Comparison of ENCODE assay signal across 1 cellular context in the genomic region with DNA sequence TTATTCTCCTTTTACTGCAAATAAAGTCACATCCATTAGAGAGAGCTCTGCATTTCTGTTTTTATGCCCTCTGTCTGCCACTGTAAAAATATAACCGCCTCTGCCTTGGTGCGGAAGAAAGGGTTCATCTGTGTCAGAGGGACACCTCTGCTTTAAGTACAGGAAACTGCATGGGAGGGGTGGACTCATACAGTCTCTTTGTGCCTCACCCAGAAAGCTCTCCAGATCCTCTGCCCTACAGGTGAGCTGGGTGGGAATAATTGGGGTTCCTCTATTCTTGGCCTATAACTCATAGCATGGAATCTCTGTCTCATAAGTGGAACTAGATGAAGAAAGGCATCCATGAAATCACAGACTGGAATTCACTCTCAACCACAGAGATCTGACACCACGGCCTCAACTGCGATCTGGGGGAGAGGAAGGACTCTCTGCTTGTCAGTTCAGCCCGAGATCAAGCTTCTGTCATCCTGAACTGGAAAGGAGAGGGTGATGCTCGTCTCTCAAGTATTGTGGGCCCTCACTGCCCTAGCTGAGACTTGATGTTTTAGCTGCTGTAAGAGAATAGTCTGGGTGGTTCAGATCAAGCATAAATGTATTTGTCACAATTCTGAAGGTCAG.
TF ChIP-seq lines count a peak whose summit lies in the region.

No MANE protein-coding gene starts in this region.

TF ChIP-seq in GM23338, 12 proteins besides CTCF, POLR2A, EP300 and RAD21 (continued from another document):
- TF ChIP-seq ZNF462 (CRISPR knock-in tag; IDR thresholded peaks at IDR 0.05) (no peak), EZH2phosphoT487 (IDR thresholded peaks at IDR 0.05; ENCODE audit: unreplicated experiment) (no peak), JUNB (IDR thresholded peaks at IDR 0.05; ENCODE audit: unreplicated experiment) (no peak), NANOG (IDR thresholded peaks at IDR 0.05; ENCODE audit: borderline replicate concordance) (no peak), CREB1 (CRISPR knock-in tag; IDR thresholded peaks at IDR 0.05; ENCODE audit: low read depth) (no peak), EZH2 (IDR thresholded peaks at IDR 0.05; ENCODE audit: low read depth, unreplicated experiment) (no peak)
- TF ChIP-seq, protein P1, sequence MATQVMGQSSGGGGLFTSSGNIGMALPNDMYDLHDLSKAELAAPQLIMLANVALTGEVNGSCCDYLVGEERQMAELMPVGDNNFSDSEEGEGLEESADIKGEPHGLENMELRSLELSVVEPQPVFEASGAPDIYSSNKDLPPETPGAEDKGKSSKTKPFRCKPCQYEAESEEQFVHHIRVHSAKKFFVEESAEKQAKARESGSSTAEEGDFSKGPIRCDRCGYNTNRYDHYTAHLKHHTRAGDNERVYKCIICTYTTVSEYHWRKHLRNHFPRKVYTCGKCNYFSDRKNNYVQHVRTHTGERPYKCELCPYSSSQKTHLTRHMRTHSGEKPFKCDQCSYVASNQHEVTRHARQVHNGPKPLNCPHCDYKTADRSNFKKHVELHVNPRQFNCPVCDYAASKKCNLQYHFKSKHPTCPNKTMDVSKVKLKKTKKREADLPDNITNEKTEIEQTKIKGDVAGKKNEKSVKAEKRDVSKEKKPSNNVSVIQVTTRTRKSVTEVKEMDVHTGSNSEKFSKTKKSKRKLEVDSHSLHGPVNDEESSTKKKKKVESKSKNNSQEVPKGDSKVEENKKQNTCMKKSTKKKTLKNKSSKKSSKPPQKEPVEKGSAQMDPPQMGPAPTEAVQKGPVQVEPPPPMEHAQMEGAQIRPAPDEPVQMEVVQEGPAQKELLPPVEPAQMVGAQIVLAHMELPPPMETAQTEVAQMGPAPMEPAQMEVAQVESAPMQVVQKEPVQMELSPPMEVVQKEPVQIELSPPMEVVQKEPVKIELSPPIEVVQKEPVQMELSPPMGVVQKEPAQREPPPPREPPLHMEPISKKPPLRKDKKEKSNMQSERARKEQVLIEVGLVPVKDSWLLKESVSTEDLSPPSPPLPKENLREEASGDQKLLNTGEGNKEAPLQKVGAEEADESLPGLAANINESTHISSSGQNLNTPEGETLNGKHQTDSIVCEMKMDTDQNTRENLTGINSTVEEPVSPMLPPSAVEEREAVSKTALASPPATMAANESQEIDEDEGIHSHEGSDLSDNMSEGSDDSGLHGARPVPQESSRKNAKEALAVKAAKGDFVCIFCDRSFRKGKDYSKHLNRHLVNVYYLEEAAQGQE (IDR thresholded peaks at IDR 0.05; ENCODE audit: unreplicated experiment), result no peak
- TF ChIP-seq, protein P2, sequence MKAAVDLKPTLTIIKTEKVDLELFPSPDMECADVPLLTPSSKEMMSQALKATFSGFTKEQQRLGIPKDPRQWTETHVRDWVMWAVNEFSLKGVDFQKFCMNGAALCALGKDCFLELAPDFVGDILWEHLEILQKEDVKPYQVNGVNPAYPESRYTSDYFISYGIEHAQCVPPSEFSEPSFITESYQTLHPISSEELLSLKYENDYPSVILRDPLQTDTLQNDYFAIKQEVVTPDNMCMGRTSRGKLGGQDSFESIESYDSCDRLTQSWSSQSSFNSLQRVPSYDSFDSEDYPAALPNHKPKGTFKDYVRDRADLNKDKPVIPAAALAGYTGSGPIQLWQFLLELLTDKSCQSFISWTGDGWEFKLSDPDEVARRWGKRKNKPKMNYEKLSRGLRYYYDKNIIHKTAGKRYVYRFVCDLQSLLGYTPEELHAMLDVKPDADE (IDR thresholded peaks at IDR 0.05), result no peak
